ENCODE assay signal across 34 cellular contexts in genomic region chr20:19745584-19745983, GRCh38. TPM values are rescaled to one million over a fixed set of nuclear protein-coding genes. Genes with fewer than 3 reads are reported as not detected.
"Had no signal": no experiment of that assay in that cellular context is flagged by ENCODE, and none has a peak within 500 bp of the region (broad histone marks: within the 10 kb centered on the region; RNA-seq: fewer than 3 reads in every experiment).

No MANE protein-coding gene starts in this region.

- DNase-seq: activated B cell treated with CpG ODN at 0.5 μM for 24 hours; activated CD4-positive, alpha-beta memory T cell treated with anti-CD3 and anti-CD28 coated beads, Interleukin-2, amount 10 ng/mL, durations not matched to agents 7 days and 5 days; activated CD4-positive, alpha-beta T cell treated with anti-CD3 and anti-CD28 coated beads for 4 hours; activated CD4-positive, alpha-beta T cell treated with anti-CD3 and anti-CD28 coated beads, Interleukin-2, amount 10 ng/mL, durations not matched to agents 24 days and 14 days; activated CD4-positive, alpha-beta T cell treated with anti-CD3 and anti-CD28 coated beads, Interleukin-2, amount 50 U/mL, for 1 hour; activated CD4-positive, alpha-beta T cell treated with anti-CD3 and anti-CD28 coated beads, Interleukin-2, amount 50 U/mL, for 48 hours; activated CD4-positive, CD25-positive, alpha-beta regulatory T cell treated with anti-CD3 and anti-CD28 coated beads, Interleukin-2, amount 50 U/mL, for 72 hours; activated CD8-positive, alpha-beta memory T cell treated with anti-CD3 and anti-CD28 coated beads for 24 hours; activated CD8-positive, alpha-beta memory T cell treated with anti-CD3 and anti-CD28 coated beads, Interleukin-2, amount 10 ng/mL, durations not matched to agents 7 days and 5 days; activated CD8-positive, alpha-beta memory T cell treated with anti-CD3 and anti-CD28 coated beads, Interleukin-2, amount 50 U/mL, for 48 hours; activated CD8-positive, alpha-beta T cell treated with anti-CD3 and anti-CD28 coated beads, Interleukin-2, amount 10 ng/mL, durations not matched to agents 7 days and 5 days; activated effector memory CD4-positive, alpha-beta T cell treated with Interleukin-2 at 50 U/mL for 16 hours; activated gamma-delta T cell; activated naive CD4-positive, alpha-beta T cell treated with anti-CD3 and anti-CD28 coated beads, Interleukin-2, amount 10 ng/mL, durations not matched to agents 7 days and 5 days; activated naive CD4-positive, alpha-beta T cell treated with Interleukin-2 at 50 U/mL for 16 hours; activated naive CD8-positive, alpha-beta T cell treated with anti-CD3 and anti-CD28 coated beads, Interleukin-2, amount 10 ng/mL, durations not matched to agents 7 days and 5 days; activated naive CD8-positive, alpha-beta T cell treated with anti-CD3 and anti-CD28 coated beads, Interleukin-2, amount 50 U/mL, for 24 hours; activated T-cell treated with anti-CD3 and anti-CD28 coated beads, Interleukin-2, amount 50 U/mL, for 24 hours; activated T-cell treated with anti-CD3 and anti-CD28 coated beads, Interleukin-2, amount 50 U/mL, for 48 hours; amygdala; anterior cingulate cortex; central memory CD4-positive, alpha-beta T cell; T-helper 1 cell; T-helper 2 cell; T-helper 9 cell had no signal

- H3K36me3 Mint-ChIP-seq: activated CD8-positive, alpha-beta memory T cell treated with anti-CD3 and anti-CD28 coated beads, Interleukin-2, amount 10 ng/mL, durations not matched to agents 7 days and 5 days; activated naive CD4-positive, alpha-beta T cell treated with anti-CD3 and anti-CD28 coated beads, Interleukin-2, amount 10 ng/mL, durations not matched to agents 7 days and 5 days; activated naive CD4-positive, alpha-beta T cell treated with anti-CD3 and anti-CD28 coated beads, Interleukin-2, amount 50 U/mL, for 24 hours; activated naive CD8-positive, alpha-beta T cell; activated naive CD8-positive, alpha-beta T cell treated with anti-CD3 and anti-CD28 coated beads, Interleukin-2, amount 10 ng/mL, durations not matched to agents 7 days and 5 days; brain had no signal

- H3K4me1 Mint-ChIP-seq: activated CD4-positive, alpha-beta memory T cell treated with anti-CD3 and anti-CD28 coated beads, Interleukin-2, amount 10 ng/mL, durations not matched to agents 7 days and 5 days; activated CD4-positive, alpha-beta T cell treated with anti-CD3 and anti-CD28 coated beads, Interleukin-2, amount 10 ng/mL, durations not matched to agents 24 days and 14 days; activated CD8-positive, alpha-beta memory T cell treated with anti-CD3 and anti-CD28 coated beads, Interleukin-2, amount 10 ng/mL, durations not matched to agents 7 days and 5 days; activated naive CD4-positive, alpha-beta T cell treated with anti-CD3 and anti-CD28 coated beads, Interleukin-2, amount 10 ng/mL, durations not matched to agents 7 days and 5 days; activated naive CD4-positive, alpha-beta T cell treated with anti-CD3 and anti-CD28 coated beads, Interleukin-2, amount 50 U/mL, for 24 hours; activated naive CD8-positive, alpha-beta T cell treated with anti-CD3 and anti-CD28 coated beads, Interleukin-2, amount 10 ng/mL, durations not matched to agents 7 days and 5 days; activated naive CD8-positive, alpha-beta T cell treated with anti-CD3 and anti-CD28 coated beads, Interleukin-2, amount 50 U/mL, for 24 hours had no signal

- H3K9me3 Mint-ChIP-seq: activated CD4-positive, alpha-beta memory T cell treated with anti-CD3 and anti-CD28 coated beads, Interleukin-2, amount 10 ng/mL, durations not matched to agents 7 days and 5 days; activated CD4-positive, alpha-beta T cell treated with anti-CD3 and anti-CD28 coated beads, Interleukin-2, amount 10 ng/mL, durations not matched to agents 24 days and 14 days; activated naive CD4-positive, alpha-beta T cell treated with anti-CD3 and anti-CD28 coated beads, Interleukin-2, amount 10 ng/mL, durations not matched to agents 7 days and 5 days; activated naive CD4-positive, alpha-beta T cell treated with anti-CD3 and anti-CD28 coated beads, Interleukin-2, amount 50 U/mL, for 24 hours had no signal

- H3K36me3 ChIP-seq: ascending aorta had no signal

- H3K4me3 ChIP-seq: ascending aorta had no signal

- FAIRE-seq: TTC549 had no signal

- ATAC-seq: activated CD8-positive, alpha-beta memory T cell treated with anti-CD3 and anti-CD28 coated beads, Interleukin-2, amount 10 ng/mL, durations not matched to agents 7 days and 5 days; activated CD8-positive, alpha-beta T cell treated with anti-CD3 and anti-CD28 coated beads, Interleukin-2, amount 10 ng/mL, durations not matched to agents 7 days and 5 days; activated naive CD8-positive, alpha-beta T cell treated with anti-CD3 and anti-CD28 coated beads, Interleukin-2, amount 50 U/mL, for 24 hours had no signal

- H3K27ac ChIP-seq: ascending aorta, VCaP had no signal

- H3K27ac Mint-ChIP-seq: activated B cell treated with CpG ODN at 0.5 μM for 24 hours; activated CD4-positive, alpha-beta memory T cell treated with anti-CD3 and anti-CD28 coated beads, Interleukin-2, amount 10 ng/mL, durations not matched to agents 7 days and 5 days; activated CD4-positive, alpha-beta T cell treated with anti-CD3 and anti-CD28 coated beads, Interleukin-2, amount 10 ng/mL, durations not matched to agents 24 days and 14 days; activated CD8-positive, alpha-beta memory T cell treated with anti-CD3 and anti-CD28 coated beads, Interleukin-2, amount 10 ng/mL, durations not matched to agents 7 days and 5 days; activated CD8-positive, alpha-beta T cell treated with anti-CD3 and anti-CD28 coated beads, Interleukin-2, amount 10 ng/mL, durations not matched to agents 7 days and 5 days; activated naive CD4-positive, alpha-beta T cell treated with anti-CD3 and anti-CD28 coated beads, Interleukin-2, amount 10 ng/mL, durations not matched to agents 7 days and 5 days; activated naive CD4-positive, alpha-beta T cell treated with anti-CD3 and anti-CD28 coated beads, Interleukin-2, amount 50 U/mL, for 24 hours; activated naive CD8-positive, alpha-beta T cell; activated naive CD8-positive, alpha-beta T cell treated with anti-CD3 and anti-CD28 coated beads, Interleukin-2, amount 10 ng/mL, durations not matched to agents 7 days and 5 days; activated naive CD8-positive, alpha-beta T cell treated with anti-CD3 and anti-CD28 coated beads, Interleukin-2, amount 50 U/mL, for 24 hours; activated T-cell treated with anti-CD3 and anti-CD28 coated beads, Interleukin-2, amount 50 U/mL, for 24 hours; activated T-helper 2 cell treated with anti-CD3 and anti-CD28 coated beads, Interferon-gamma antibody, Interleukin-2, Interleukin-4, amounts not matched to agents 10 μg/mL and 5 μg/mL and 100 μg/mL, durations not matched to agents 14 hours and 24 hours and 36 hours; brain; T-helper 1 cell treated with Interleukin-12 subunit alpha and Interleukin-12 subunit beta and Interleukin-4 antibody, amounts not matched to agents 30 μg/mL and 1 μg/mL, for 36 hours; T-helper 2 cell treated with Interferon-gamma antibody and Interleukin-4, amounts not matched to agents 5 μg/mL and 100 μg/mL, for 36 hours had no signal

- H3K9me3 ChIP-seq: ascending aorta had no signal

- H3K4me3 Mint-ChIP-seq: activated B cell treated with CpG ODN at 0.5 μM for 24 hours; activated CD4-positive, alpha-beta memory T cell treated with anti-CD3 and anti-CD28 coated beads, Interleukin-2, amount 10 ng/mL, durations not matched to agents 7 days and 5 days; activated CD4-positive, alpha-beta T cell treated with anti-CD3 and anti-CD28 coated beads, Interleukin-2, amount 10 ng/mL, durations not matched to agents 24 days and 14 days; activated CD8-positive, alpha-beta memory T cell treated with anti-CD3 and anti-CD28 coated beads, Interleukin-2, amount 10 ng/mL, durations not matched to agents 7 days and 5 days; activated CD8-positive, alpha-beta T cell treated with anti-CD3 and anti-CD28 coated beads, Interleukin-2, amount 10 ng/mL, durations not matched to agents 7 days and 5 days; activated naive CD4-positive, alpha-beta T cell treated with anti-CD3 and anti-CD28 coated beads, Interleukin-2, amount 10 ng/mL, durations not matched to agents 7 days and 5 days; activated naive CD4-positive, alpha-beta T cell treated with anti-CD3 and anti-CD28 coated beads, Interleukin-2, amount 50 U/mL, for 24 hours; activated naive CD8-positive, alpha-beta T cell; activated naive CD8-positive, alpha-beta T cell treated with anti-CD3 and anti-CD28 coated beads, Interleukin-2, amount 10 ng/mL, durations not matched to agents 7 days and 5 days; activated naive CD8-positive, alpha-beta T cell treated with anti-CD3 and anti-CD28 coated beads, Interleukin-2, amount 50 U/mL, for 24 hours; activated T-cell treated with anti-CD3 and anti-CD28 coated beads, Interleukin-2, amount 50 U/mL, for 24 hours; brain; T-helper 1 cell treated with Interleukin-12 subunit alpha and Interleukin-12 subunit beta and Interleukin-4 antibody, amounts not matched to agents 30 μg/mL and 1 μg/mL, for 36 hours; T-helper 2 cell treated with Interferon-gamma antibody and Interleukin-4, amounts not matched to agents 5 μg/mL and 100 μg/mL, for 36 hours had no signal

- H3K27me3 Mint-ChIP-seq: activated CD4-positive, alpha-beta T cell treated with anti-CD3 and anti-CD28 coated beads, Interleukin-2, amount 10 ng/mL, durations not matched to agents 24 days and 14 days; brain had no signal

- H3K27me3 ChIP-seq: ascending aorta had no signal

RNA-seq across cellular contexts. Expression of gene RIN2, which starts 12.5 kb away (rescaled TPM):
- total RNA-seq: activated CD4-positive, alpha-beta memory T cell treated with anti-CD3 and anti-CD28 coated beads, Interleukin-2, amount 10 ng/mL, durations not matched to agents 7 days and 5 days; activated CD4-positive, alpha-beta T cell treated with anti-CD3 and anti-CD28 coated beads, Interleukin-2, amount 10 ng/mL, durations not matched to agents 24 days and 14 days; activated CD8-positive, alpha-beta memory T cell treated with anti-CD3 and anti-CD28 coated beads, Interleukin-2, amount 10 ng/mL, durations not matched to agents 7 days and 5 days; activated CD8-positive, alpha-beta T cell treated with anti-CD3 and anti-CD28 coated beads, Interleukin-2, amount 10 ng/mL, durations not matched to agents 7 days and 5 days; activated T-helper 2 cell treated with anti-CD3 and anti-CD28 coated beads, Interferon-gamma antibody, Interleukin-2, Interleukin-4, amounts not matched to agents 10 μg/mL and 5 μg/mL and 100 μg/mL, durations not matched to agents 14 hours and 24 hours and 36 hours had no signal
